In genomic region chr3:195194559-195195161, GRCh38 we compare ENCODE assay signal across 11 cellular contexts.
DNase-seq lines count a peak whose midpoint lies in the region; ATAC-seq, FAIRE-seq and TF ChIP-seq lines count a peak whose summit lies in the region.
"Had no signal": no experiment of that assay in that cellular context is flagged by ENCODE, and none has a peak within 500 bp of the region (broad histone marks: within the 10 kb centered on the region; RNA-seq: fewer than 3 reads in every experiment).

No MANE protein-coding gene starts in this region.

- peaks cover 21% of the 10 kb centered on the region for H3K9me3 ChIP-seq in Loucy (ENCODE audit: insufficient read depth, low read depth, low read length)
- H3K9me3 ChIP-seq in K562 (replicated peaks; ENCODE audit: control insufficient read depth, insufficient read depth, low read depth, low read length) = peaks cover 6% of the 10 kb centered on the region
- no peaks in the 10 kb centered on the region for H3K9me3 ChIP-seq in CD8-positive, alpha-beta T cell (ENCODE audit: low read length)

- intact Hi-C loops in activated CD4-positive, alpha-beta T cell treated with anti-CD3 and anti-CD28 coated beads, Interleukin-2, amount 10 ng/mL, durations not matched to agents 24 days and 14 days (cut with micrococcal nuclease) = no loop called here
- intact Hi-C loops in K562 (cut with micrococcal nuclease) = no loop called here
- intact Hi-C loops in CD8-positive, alpha-beta T cell (cut with DNase I, micrococcal nuclease) = no loop called here

- no peak for DNase-seq in activated CD4-positive, alpha-beta T cell treated with anti-CD3 and anti-CD28 coated beads, Interleukin-2, amount 10 ng/mL, durations not matched to agents 24 days and 14 days
- no peak for DNase-seq in activated CD4-positive, alpha-beta T cell treated with anti-CD3 and anti-CD28 coated beads for 48 hours
- DNase-seq in K562 (ENCODE audit: extremely low read depth in 1 of 4, low spot score in 3 of 4) (no peak), osteocyte (ENCODE audit: extremely low spot score, unreplicated experiment) (no peak), foreskin keratinocyte (no peak), NK-92 (lab: John Stamatoyannopoulos, UW; ENCODE audit: unreplicated experiment) (no peak)
- no peak for DNase-seq in CD8-positive, alpha-beta T cell
- DNase-seq: small intestine, T1000 had no signal

- H3K4me3 ChIP-seq in Loucy (ENCODE audit: low read length, poor library complexity, severe bottlenecking) = no peak overlapping the region
- H3K4me3 ChIP-seq in K562 = peak overlapping the region; percentile 3; the same call in 1 of the 2 replicates
- no peak overlapping the region for H3K4me3 ChIP-seq in CD8-positive, alpha-beta T cell (ENCODE audit: low read depth, low read length)

- no peak overlapping the region for H3K4me3 Mint-ChIP-seq in activated CD4-positive, alpha-beta T cell treated with anti-CD3 and anti-CD28 coated beads, Interleukin-2, amount 10 ng/mL, durations not matched to agents 24 days and 14 days
- peak overlapping the region; percentile 58 for H3K4me3 Mint-ChIP-seq in osteocyte (ENCODE audit: unreplicated experiment)
- H3K4me3 Mint-ChIP-seq in CD8-positive, alpha-beta T cell = no peak overlapping the region

- WGBS in K562 (ENCODE audit: insufficient coverage, low coverage, missing lambda C conversion rate) = 18% methylated on average over 8 of the region's 8 CpGs

- POLR2A ChIA-PET in K562 (lab: Yijun Ruan, JAX) = interaction anchor here (0.7 to 3.3 kb wide), 6 partner anchors 9 to 156 kb away, joined by 3 to 11 read pairs (median 4); no protein-coding TSS in a partner anchor
- POLR2A ChIA-PET in CD8-positive, alpha-beta T cell (lab: Charles Lee) = no interaction called here

- H3K9me3 Mint-ChIP-seq in activated CD4-positive, alpha-beta T cell treated with anti-CD3 and anti-CD28 coated beads, Interleukin-2, amount 10 ng/mL, durations not matched to agents 24 days and 14 days = peaks cover 6% of the 10 kb centered on the region
- H3K9me3 Mint-ChIP-seq in osteocyte (ENCODE audit: unreplicated experiment) = peaks cover 11% of the 10 kb centered on the region
- peaks cover 11% of the 10 kb centered on the region for H3K9me3 Mint-ChIP-seq in CD8-positive, alpha-beta T cell

- peak overlapping the region; percentile 71 for H3K27ac Mint-ChIP-seq in activated CD4-positive, alpha-beta T cell treated with anti-CD3 and anti-CD28 coated beads, Interleukin-2, amount 10 ng/mL, durations not matched to agents 24 days and 14 days
- H3K27ac Mint-ChIP-seq in osteocyte (ENCODE audit: unreplicated experiment) = peak overlapping the region; percentile 87
- H3K27ac Mint-ChIP-seq in CD8-positive, alpha-beta T cell = no peak overlapping the region
- H3K27ac Mint-ChIP-seq: activated T-helper 2 cell treated with anti-CD3 and anti-CD28 coated beads, Interferon-gamma antibody, Interleukin-2, Interleukin-4, amounts not matched to agents 10 μg/mL and 5 μg/mL and 100 μg/mL, durations not matched to agents 14 hours and 24 hours and 36 hours had no signal

- H2AFZ ChIP-seq in Loucy (ENCODE audit: low read length) = no peak overlapping the region
- peak overlapping the region; percentile 73 for H2AFZ ChIP-seq in K562 (ENCODE audit: low read depth, low read length)

- H3K27ac ChIP-seq in K562 (ENCODE audit: extremely low read depth, low read depth, low read length) (peak overlapping the region; percentile 50), foreskin keratinocyte (no peak overlapping the region)
- no peak overlapping the region for H3K27ac ChIP-seq in CD8-positive, alpha-beta T cell (ENCODE audit: low read depth, low read length)

- H3K4me1 Mint-ChIP-seq in activated CD4-positive, alpha-beta T cell treated with anti-CD3 and anti-CD28 coated beads, Interleukin-2, amount 10 ng/mL, durations not matched to agents 24 days and 14 days = peaks cover 15% of the 10 kb centered on the region
- peaks cover 58% of the 10 kb centered on the region for H3K4me1 Mint-ChIP-seq in osteocyte (ENCODE audit: unreplicated experiment)
- peaks cover 15% of the 10 kb centered on the region for H3K4me1 Mint-ChIP-seq in CD8-positive, alpha-beta T cell (ENCODE audit: low read depth)

- no peak for TF ChIP-seq EP300 in K562 (IDR thresholded peaks at IDR 0.05; ENCODE audit: low read length)

- peaks cover 2% of the 10 kb centered on the region for H3K36me3 Mint-ChIP-seq in activated CD4-positive, alpha-beta T cell treated with anti-CD3 and anti-CD28 coated beads, Interleukin-2, amount 10 ng/mL, durations not matched to agents 24 days and 14 days (ENCODE audit: low read depth)
- H3K36me3 Mint-ChIP-seq in osteocyte (ENCODE audit: unreplicated experiment) = peaks cover 10% of the 10 kb centered on the region
- H3K36me3 Mint-ChIP-seq in CD8-positive, alpha-beta T cell = peaks cover 9% of the 10 kb centered on the region

- no peaks in the 10 kb centered on the region for H3F3A ChIP-seq in Loucy (ENCODE audit: low read depth)

- no TSS peak for BruUV-seq in K562 (replicated peaks; lab: Mats Ljungman, UMichigan)

- H3K36me3 ChIP-seq in Loucy (ENCODE audit: insufficient read depth, low read length) = peaks cover 4% of the 10 kb centered on the region
- no peaks in the 10 kb centered on the region for H3K36me3 ChIP-seq in K562 (ENCODE audit: control insufficient read depth, insufficient read depth, low read length)
- no peaks in the 10 kb centered on the region for H3K36me3 ChIP-seq in CD8-positive, alpha-beta T cell (ENCODE audit: insufficient read depth, low read length)

- no peak for FAIRE-seq in K562 (lab: Jason Lieb, UNC)
- FAIRE-seq: small intestine had no signal

- peaks cover 18% of the 10 kb centered on the region; the same call in 1 of the 2 replicates for H3K79me2 ChIP-seq in Loucy (ENCODE audit: insufficient read depth, low read length)
- H3K79me2 ChIP-seq in K562 (ENCODE audit: control insufficient read depth, insufficient read depth, low read length) = peaks cover 47% of the 10 kb centered on the region

- H3K9ac ChIP-seq in Loucy (ENCODE audit: low read depth, low read length, poor library complexity, severe bottlenecking) (no peak overlapping the region), K562 (ENCODE audit: insufficient read depth in 1 of 2, low read depth in 2 of 2, low read length in 2 of 2) (peak overlapping the region in 1 of 2 experiments; percentile 47; a peak in 2 of 4 replicates)

- H3K4me1 ChIP-seq in Loucy (ENCODE audit: insufficient read depth, low read length, poor library complexity, severe bottlenecking) = peaks cover 7% of the 10 kb centered on the region
- peaks cover 18 to 33% of the 10 kb centered on the region in 2 experiments for H3K4me1 ChIP-seq in K562 (replicated peaks in 1 of 2; ENCODE audit: control insufficient read depth in 2 of 2, insufficient read depth in 2 of 2, low read length in 2 of 2)
- H3K4me1 ChIP-seq in CD8-positive, alpha-beta T cell (ENCODE audit: insufficient read depth, low read length) = peaks cover 6% of the 10 kb centered on the region
- H3K4me1 ChIP-seq in foreskin keratinocyte = peaks cover 12% of the 10 kb centered on the region

- peaks cover 50% of the 10 kb centered on the region for H3K27me3 ChIP-seq in Loucy (ENCODE audit: insufficient read depth, low read length, poor library complexity, severe bottlenecking)
- H3K27me3 ChIP-seq in K562 (ENCODE audit: control insufficient read depth in 2 of 2, insufficient read depth in 2 of 2, low read length in 2 of 2) = no peaks in the 10 kb centered on the region
- H3K27me3 ChIP-seq in CD8-positive, alpha-beta T cell (ENCODE audit: insufficient read depth, low read length) = no peaks in the 10 kb centered on the region
- H3K27me3 ChIP-seq in foreskin keratinocyte = no peaks in the 10 kb centered on the region

- no peak for TF ChIP-seq POLR2A in K562 (conservative IDR thresholded peaks at IDR 0.05)

- TF ChIP-seq RAD21 in K562 (CRISPR knock-in tag; conservative IDR thresholded peaks at IDR 0.05 in 1 of 2, IDR thresholded peaks at IDR 0.05 in 1 of 2) = no peak

- H3K27me3 Mint-ChIP-seq in activated CD4-positive, alpha-beta T cell treated with anti-CD3 and anti-CD28 coated beads, Interleukin-2, amount 10 ng/mL, durations not matched to agents 24 days and 14 days = no peaks in the 10 kb centered on the region
- H3K27me3 Mint-ChIP-seq in osteocyte (ENCODE audit: unreplicated experiment) = no peaks in the 10 kb centered on the region
- H3K27me3 Mint-ChIP-seq in CD8-positive, alpha-beta T cell (ENCODE audit: low read depth) = no peaks in the 10 kb centered on the region

- in situ Hi-C loops in K562 (cut with MboI) = no loop called here

- no peaks in the 10 kb centered on the region for H3K9me1 ChIP-seq in K562 (ENCODE audit: control insufficient read depth, insufficient read depth, low read length)

- ATAC-seq in K562 (peak; percentile 44), foreskin keratinocyte (no peak)
- ATAC-seq in CD8-positive, alpha-beta T cell = no peak

- H3K9me2 ChIP-seq in Loucy (replicated peaks; ENCODE audit: low read depth, low read length) = no peaks in the 10 kb centered on the region

- peaks cover 52% of the 10 kb centered on the region for H4K20me1 ChIP-seq in Loucy (ENCODE audit: insufficient read depth, low read length, poor library complexity, severe bottlenecking)
- no peaks in the 10 kb centered on the region for H4K20me1 ChIP-seq in K562 (replicated peaks; ENCODE audit: control insufficient read depth, insufficient read depth, low read length)

- TF ChIP-seq CTCF in Loucy (conservative IDR thresholded peaks at IDR 0.05; ENCODE audit: low read length) (no peak), K562 (IDR thresholded peaks at IDR 0.05 in 2 of 3, conservative IDR thresholded peaks at IDR 0.05 in 1 of 3; ENCODE audit: insufficient read depth in 2 of 3, low read depth in 1 of 3, low read length in 3 of 3) (no peak), osteocyte (IDR thresholded peaks at IDR 0.05) (no peak), foreskin keratinocyte (conservative IDR thresholded peaks at IDR 0.05) (no peak)
- no peak for TF ChIP-seq CTCF in CD8-positive, alpha-beta T cell (IDR thresholded peaks at IDR 0.05)

- H3K4me2 ChIP-seq in Loucy (ENCODE audit: low read depth, low read length, poor library complexity, severe bottlenecking) = peak overlapping the region; percentile 10
- peak overlapping the region; percentile 69 for H3K4me2 ChIP-seq in K562 (ENCODE audit: insufficient read depth, low read length)

- CTCF ChIA-PET in K562 (lab: Yijun Ruan, JAX; ENCODE audit: low intra/inter-chr PET ratio) = no interaction called here
- CTCF ChIA-PET in CD8-positive, alpha-beta T cell (lab: Charles Lee) = interaction anchor here (1.2 kb wide), 1 partner anchor 32 kb away, joined by 3 read pairs; no protein-coding TSS in a partner anchor

TF ChIP-seq in K562, 482 proteins besides CTCF, POLR2A, EP300 and RAD21 (continues in another document):
- TF ChIP-seq MAFK (IDR thresholded peaks at IDR 0.05; ENCODE audit: low read length) = peak; percentile 57; the same call in 1 of the 2 replicates
